In genomic region chr13:112587767-112588489, GRCh38 we compare ENCODE assay signal across 1 cellular context.
TF ChIP-seq lines count a peak whose summit lies in the region.

TUBGCP3 (minus strand) TSS chr13:112588153; CDS start chr13:112587980, 173 bp downstream.

TF ChIP-seq in HepG2, 621 proteins besides CTCF, POLR2A, EP300 and RAD21 (continued from another document and continues in another):
- peak; percentile 63; the same call in 1 of the 2 replicates for TF ChIP-seq ZNF609 (CRISPR knock-in tag; IDR thresholded peaks at IDR 0.05; ENCODE audit: borderline replicate concordance)
- TF ChIP-seq SRSF4 (IDR thresholded peaks at IDR 0.05; ENCODE audit: low read depth, low read length, poor library complexity, severe bottlenecking), result no peak
- TF ChIP-seq ZNF788 (CRISPR knock-in tag; IDR thresholded peaks at IDR 0.05; ENCODE audit: borderline replicate concordance), result peak; percentile 87
- peak; percentile 92; the same call in 1 of the 2 replicates for TF ChIP-seq ZHX1 (CRISPR knock-in tag; IDR thresholded peaks at IDR 0.05; ENCODE audit: low read depth)
- TF ChIP-seq MYPOP (CRISPR knock-in tag; IDR thresholded peaks at IDR 0.05), result peak; percentile 86
- 0 out of 2 replicates have a peak, but pooled peaks have one; percentile 51 for TF ChIP-seq ATAD3A (CRISPR knock-in tag; IDR thresholded peaks at IDR 0.05)
- no peak for TF ChIP-seq ZNF432 (CRISPR knock-in tag; IDR thresholded peaks at IDR 0.05; ENCODE audit: borderline replicate concordance)
- TF ChIP-seq HMG20B (CRISPR knock-in tag; conservative IDR thresholded peaks at IDR 0.05), result peak; percentile 78
- TF ChIP-seq IKZF1 (IDR thresholded peaks at IDR 0.05), result no peak
- TF ChIP-seq HMGA1 (CRISPR knock-in tag; conservative IDR thresholded peaks at IDR 0.05), result no peak
- peak; percentile 96 for TF ChIP-seq ZNF781 (CRISPR knock-in tag; IDR thresholded peaks at IDR 0.05; ENCODE audit: borderline replicate concordance, not compliant biosample characterization)
- TF ChIP-seq CEBPB (IDR thresholded peaks at IDR 0.05; ENCODE audit: borderline replicate concordance, low read depth, low read length), result no peak
- TF ChIP-seq PRDM4 (CRISPR knock-in tag; IDR thresholded peaks at IDR 0.05; ENCODE audit: borderline replicate concordance), result no peak; the same call in 1 of the 2 replicates
- peak; percentile 88 for TF ChIP-seq DNMT1 (CRISPR knock-in tag; IDR thresholded peaks at IDR 0.05)
- TF ChIP-seq PHF21A (CRISPR knock-in tag; IDR thresholded peaks at IDR 0.05), result peak; percentile 78
- TF ChIP-seq KLF11 (CRISPR knock-in tag; IDR thresholded peaks at IDR 0.05), result 0 out of 2 replicates have a peak, but pooled peaks have one; percentile 75
- peak; percentile 93 for TF ChIP-seq HOXA3 (CRISPR knock-in tag; IDR thresholded peaks at IDR 0.05)
- no peak for TF ChIP-seq ZNF18 (CRISPR knock-in tag; IDR thresholded peaks at IDR 0.05; ENCODE audit: insufficient replicate concordance)
- no peak; the same call in 1 of the 2 replicates for TF ChIP-seq SNAI1 (CRISPR knock-in tag; IDR thresholded peaks at IDR 0.05; ENCODE audit: borderline replicate concordance)
- TF ChIP-seq PRPF4 (IDR thresholded peaks at IDR 0.05; ENCODE audit: low read depth, low read length, poor library complexity, severe bottlenecking), result no peak
- 0 out of 2 replicates have a peak, but pooled peaks have one; percentile 28 for TF ChIP-seq FOXJ3 (CRISPR knock-in tag; IDR thresholded peaks at IDR 0.05; ENCODE audit: borderline replicate concordance)
- TF ChIP-seq PHB2 (IDR thresholded peaks at IDR 0.05; ENCODE audit: partially characterized antibody), result no peak
- no peak for TF ChIP-seq SOX6 (IDR thresholded peaks at IDR 0.05)
- TF ChIP-seq SOX6 (CRISPR knock-in tag; IDR thresholded peaks at IDR 0.05), result no peak; the same call in 1 of the 2 replicates
- peak; percentile 93 for TF ChIP-seq DR1 (CRISPR knock-in tag; IDR thresholded peaks at IDR 0.05)
- TF ChIP-seq ZNF407 (CRISPR knock-in tag; IDR thresholded peaks at IDR 0.05; ENCODE audit: not compliant biosample characterization), result peak; percentile 94
- peak; percentile 67; the same call in 1 of the 2 replicates for TF ChIP-seq GATAD2A (CRISPR knock-in tag; IDR thresholded peaks at IDR 0.05)
- TF ChIP-seq IKZF5 (CRISPR knock-in tag; IDR thresholded peaks at IDR 0.05), result peak; percentile 75; the same call in 1 of the 2 replicates
- TF ChIP-seq MAFK (conservative IDR thresholded peaks at IDR 0.05 in 1 of 2, IDR thresholded peaks at IDR 0.05 in 1 of 2; ENCODE audit: low read length in 2 of 2), result no peak
- TF ChIP-seq SRSF9 (IDR thresholded peaks at IDR 0.05; ENCODE audit: borderline replicate concordance, insufficient read depth, low read depth, low read length, poor library complexity, severe bottlenecking), result no peak
- no peak; the same call in 1 of the 2 replicates for TF ChIP-seq TGIF2 (CRISPR knock-in tag; IDR thresholded peaks at IDR 0.05)
- peak; percentile 90 for TF ChIP-seq FOXM1 (CRISPR knock-in tag; IDR thresholded peaks at IDR 0.05)
- peak; percentile 87 for TF ChIP-seq NR2C2 (CRISPR knock-in tag; IDR thresholded peaks at IDR 0.05; ENCODE audit: borderline replicate concordance)
- no peak for TF ChIP-seq CREM (IDR thresholded peaks at IDR 0.05)
- TF ChIP-seq CREM (CRISPR knock-in tag; IDR thresholded peaks at IDR 0.05), result no peak
- TF ChIP-seq ATF7-NPFF (CRISPR knock-in tag; IDR thresholded peaks at IDR 0.05; ENCODE audit: low read depth), result peak; percentile 98
- 0 out of 2 replicates have a peak, but pooled peaks have one; percentile 87 for TF ChIP-seq ZSCAN30 (CRISPR knock-in tag; IDR thresholded peaks at IDR 0.05)
- TF ChIP-seq ZMYM2 (CRISPR knock-in tag; IDR thresholded peaks at IDR 0.05), result no peak
